Comparison of ENCODE assay signal across 23 cellular contexts in genomic region chr3:77601853-77602440, GRCh38.
"Had no signal": no experiment of that assay in that cellular context is flagged by ENCODE, and none has a peak within 500 bp of the region (broad histone marks: within the 10 kb centered on the region; RNA-seq: fewer than 3 reads in every experiment).

No MANE protein-coding gene starts in this region.

- H3K4me2 ChIP-seq: hepatocyte had no signal

- H3K9ac ChIP-seq: parathyroid adenoma had no signal

- H3K27me3 Mint-ChIP-seq: natural killer cell treated with Interleukin-12 subunit alpha and Interleukin-12 subunit beta and Interleukin-15 and Interleukin-18, amount 100 ng/mL, for 72 hours; stimulated activated naive B cell treated with anti-CD40 and anti-IgM and Interleukin-4, amounts not matched to agents 10 μg/mL and 1 μg/mL and 100 μg/mL, for 72 hours; stimulated activated naive CD8-positive, alpha-beta T cell treated with anti-CD3 and anti-CD28 coated beads, Interleukin-15, amount 100 ng/mL, for 72 hours had no signal

- H3K79me2 ChIP-seq: hepatocyte, parathyroid adenoma had no signal

- H3K4me1 ChIP-seq: parathyroid adenoma, prostate gland, right lobe of liver had no signal

- H3K27ac ChIP-seq: coronary artery, hepatocyte, parathyroid adenoma, prostate gland, right lobe of liver, thoracic aorta had no signal

- H3K4me1 Mint-ChIP-seq: stimulated activated naive B cell treated with anti-CD40 and anti-IgM and Interleukin-4, amounts not matched to agents 10 μg/mL and 1 μg/mL and 100 μg/mL, for 72 hours; stimulated activated naive CD8-positive, alpha-beta T cell treated with anti-CD3 and anti-CD28 coated beads, Interleukin-15, amount 100 ng/mL, for 72 hours had no signal

- H3K4me3 Mint-ChIP-seq: endodermal cell; natural killer cell treated with Interleukin-12 subunit alpha and Interleukin-12 subunit beta and Interleukin-15 and Interleukin-18, amount 100 ng/mL, for 72 hours; stimulated activated naive B cell treated with anti-CD40 and anti-IgM and Interleukin-4, amounts not matched to agents 10 μg/mL and 1 μg/mL and 100 μg/mL, for 72 hours; stimulated activated naive CD8-positive, alpha-beta T cell treated with anti-CD3 and anti-CD28 coated beads, Interleukin-15, amount 100 ng/mL, for 72 hours had no signal

- H3K36me3 Mint-ChIP-seq: natural killer cell treated with Interleukin-12 subunit alpha and Interleukin-12 subunit beta and Interleukin-15 and Interleukin-18, amount 100 ng/mL, for 72 hours; stimulated activated naive B cell treated with anti-CD40 and anti-IgM and Interleukin-4, amounts not matched to agents 10 μg/mL and 1 μg/mL and 100 μg/mL, for 72 hours had no signal

- H3K27ac Mint-ChIP-seq: endodermal cell; natural killer cell treated with Interleukin-12 subunit alpha and Interleukin-12 subunit beta and Interleukin-15 and Interleukin-18, amount 100 ng/mL, for 72 hours; stimulated activated naive B cell treated with anti-CD40 and anti-IgM and Interleukin-4, amounts not matched to agents 10 μg/mL and 1 μg/mL and 100 μg/mL, for 72 hours; stimulated activated naive CD8-positive, alpha-beta T cell treated with anti-CD3 and anti-CD28 coated beads, Interleukin-15, amount 100 ng/mL, for 72 hours had no signal

- DNase-seq: effector CD4-positive, alpha-beta T cell; endodermal cell; foreskin melanocyte; head of caudate nucleus; kidney; left cardiac atrium; left ventricle myocardium superior; mesenchymal stem cell; midbrain; occipital lobe; retina; right lobe of liver; stimulated activated CD4-positive, alpha-beta T cell treated with anti-CD3 and anti-CD28 coated beads, Interleukin-4, amount 100 ng/mL, for 24 hours; stimulated activated naive B cell treated with anti-CD40 and anti-IgM and Interleukin-4, amounts not matched to agents 10 μg/mL and 1 μg/mL and 100 μg/mL, for 72 hours; stimulated activated naive CD8-positive, alpha-beta T cell treated with anti-CD3 and anti-CD28 coated beads, Interleukin-15, amount 100 ng/mL, for 72 hours; trophoblast cell had no signal

- H2AFZ ChIP-seq: hepatocyte, parathyroid adenoma had no signal

- H3K9me3 ChIP-seq: prostate gland, right lobe of liver, thoracic aorta had no signal

- H3K9me3 Mint-ChIP-seq: endodermal cell had no signal

- H3K36me3 ChIP-seq: prostate gland, right lobe of liver, thoracic aorta had no signal

- H3K27me3 ChIP-seq: hepatocyte, right lobe of liver had no signal

- ATAC-seq: left cardiac atrium; left ventricle myocardium superior; natural killer cell treated with Interleukin-12 subunit alpha and Interleukin-12 subunit beta and Interleukin-15 and Interleukin-18, amount 100 ng/mL, for 72 hours; right lobe of liver; stimulated activated naive B cell treated with anti-CD40 and anti-IgM and Interleukin-4, amounts not matched to agents 10 μg/mL and 1 μg/mL and 100 μg/mL, for 72 hours; stimulated activated naive CD8-positive, alpha-beta T cell treated with anti-CD3 and anti-CD28 coated beads, Interleukin-15, amount 100 ng/mL, for 72 hours had no signal

- H3K4me3 ChIP-seq: coronary artery, hepatocyte, lung, prostate gland, right lobe of liver, thoracic aorta had no signal
